22 cellular contexts compared by ENCODE assay signal in the genomic region with DNA sequence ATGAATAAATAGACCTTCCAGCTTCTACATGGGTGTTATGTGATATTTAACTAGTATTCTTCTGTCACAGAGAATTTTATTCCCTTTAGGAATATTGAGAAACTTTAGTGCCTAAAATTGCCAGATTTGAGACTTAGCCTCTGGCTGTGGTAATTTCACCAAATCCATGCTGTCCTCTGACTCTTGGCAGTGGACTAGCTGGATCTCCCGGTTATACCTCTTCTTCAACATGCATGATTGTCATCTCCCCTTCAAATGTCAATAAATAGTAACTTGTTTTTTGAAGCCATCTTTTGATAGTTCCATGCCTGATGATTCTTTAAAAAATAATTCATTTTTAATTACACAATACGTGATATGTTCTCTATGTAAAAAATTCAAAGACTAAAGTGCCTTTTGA. TPM values are rescaled to one million over a fixed set of nuclear protein-coding genes. Genes with fewer than 3 reads are reported as not detected.
DNase-seq lines count a peak whose midpoint lies in the region; ATAC-seq and TF ChIP-seq lines count a peak whose summit lies in the region.
"Had no signal": no experiment of that assay in that cellular context is flagged by ENCODE, and none has a peak within 500 bp of the region (broad histone marks: within the 10 kb centered on the region; RNA-seq: fewer than 3 reads in every experiment).

No MANE protein-coding gene starts in this region.

- H3K27ac ChIP-seq in C4-2B, result peak overlapping the region; percentile 30; the same call in 1 of the 2 replicates
- H3K27ac ChIP-seq in PC-3 (ENCODE audit: low read length), result no peak overlapping the region
- peak overlapping the region; percentile 54; the same call in 1 of the 2 replicates for H3K27ac ChIP-seq in SK-N-MC
- H3K27ac ChIP-seq in trophoblast cell (ENCODE audit: low read depth, low read length), result no peak overlapping the region
- H3K27ac ChIP-seq: A549; BLaER1 treated with 17β-estradiol and CSF1 and Interleukin-3, amounts not matched to agents 10 nM and 100 nM had no signal

- H2AFZ ChIP-seq in PC-3 (ENCODE audit: low read length) (no peak overlapping the region), trophoblast cell (ENCODE audit: insufficient read depth, low read length, poor library complexity) (no peak overlapping the region)
- H2AFZ ChIP-seq: GM23338 had no signal

- POLR2A ChIA-PET in PC-3 (lab: Charles Lee; ENCODE audit: unreplicated experiment), result no interaction called here

- H2BK12ac ChIP-seq in trophoblast cell (ENCODE audit: low read length), result no peak overlapping the region

- no peak overlapping the region for H4K91ac ChIP-seq in trophoblast cell (ENCODE audit: low read depth, low read length)

- no peak overlapping the region for H2BK120ac ChIP-seq in trophoblast cell (ENCODE audit: insufficient read depth, low read length, poor library complexity)

- no peaks in the 10 kb centered on the region for H3K36me3 ChIP-seq in PC-3 (ENCODE audit: low read depth, low read length)
- no peaks in the 10 kb centered on the region for H3K36me3 ChIP-seq in SK-N-MC (ENCODE audit: insufficient read depth, low read length)
- H3K36me3 ChIP-seq in trophoblast cell (ENCODE audit: control insufficient read depth in 1 of 2, insufficient read depth in 2 of 2, low read length in 2 of 2), result no peaks in the 10 kb centered on the region
- no peaks in the 10 kb centered on the region for H3K36me3 ChIP-seq in mucosa of descending colon (ENCODE audit: low read depth)
- H3K36me3 ChIP-seq: BE2C had no signal

- TF ChIP-seq CTCF in C4-2B (conservative IDR thresholded peaks at IDR 0.05) (no peak), PC-3 (conservative IDR thresholded peaks at IDR 0.05; ENCODE audit: low read depth, low read length) (no peak), mucosa of descending colon (IDR thresholded peaks at IDR 0.05) (no peak)

- H3K9ac ChIP-seq in PC-3 (ENCODE audit: low read length), result no peak overlapping the region
- no peak overlapping the region for H3K9ac ChIP-seq in SK-N-MC (ENCODE audit: insufficient read length)
- H3K9ac ChIP-seq in trophoblast cell (ENCODE audit: low read length), result no peak overlapping the region
- H3K9ac ChIP-seq: BLaER1 treated with 17β-estradiol and CSF1 and Interleukin-3, amounts not matched to agents 10 nM and 100 nM had no signal

- intact Hi-C loops in PC-3 (cut with micrococcal nuclease), result no loop called here
- intact Hi-C loops in mucosa of descending colon (cut with DNase I, micrococcal nuclease), result no loop called here

- no peak overlapping the region for H2BK5ac ChIP-seq in trophoblast cell (ENCODE audit: low read depth, low read length, poor library complexity)

- H3K4me2 ChIP-seq in PC-3 (ENCODE audit: low read length) (no peak overlapping the region), trophoblast cell (ENCODE audit: low read length) (no peak overlapping the region)
- H3K4me2 ChIP-seq: A549; BLaER1 treated with 17β-estradiol and CSF1 and Interleukin-3, amounts not matched to agents 10 nM and 100 nM; GM23338 had no signal

- H3K9me3 ChIP-seq in PC-3 (ENCODE audit: low read length) (no peaks in the 10 kb centered on the region), SK-N-MC (ENCODE audit: low read depth, low read length) (no peaks in the 10 kb centered on the region), trophoblast cell (ENCODE audit: insufficient read depth, low read depth, low read length) (no peaks in the 10 kb centered on the region), mucosa of descending colon (no peaks in the 10 kb centered on the region)
- H3K9me3 ChIP-seq: A549; BE2C; BLaER1 treated with 17β-estradiol and CSF1 and Interleukin-3, amounts not matched to agents 10 nM and 100 nM had no signal

- H3K79me1 ChIP-seq in trophoblast cell (ENCODE audit: low read length), result no peaks in the 10 kb centered on the region

- peaks cover 19% of the 10 kb centered on the region for H3K4me1 ChIP-seq in PC-3 (ENCODE audit: insufficient read depth, low read length)
- peaks cover 0 to 2% of the 10 kb centered on the region in 2 experiments for H3K4me1 ChIP-seq in trophoblast cell (ENCODE audit: control insufficient read depth in 1 of 2, insufficient read depth in 2 of 2, low read length in 2 of 2)
- H3K4me1 ChIP-seq in mucosa of descending colon (ENCODE audit: low read depth), result peaks cover 3% of the 10 kb centered on the region
- H3K4me1 ChIP-seq: BE2C had no signal

- DNase-seq in PC-3 (peak; percentile 37), SK-N-MC (ENCODE audit: low read depth, low spot score) (no peak), trophoblast cell (peak; percentile 63 to 93), anterior cingulate cortex (lab: John Stamatoyannopoulos, UW) (no peak), mucosa of descending colon (no peak)
- DNase-seq: 8988T; ACHN; AML-193; BE2C; Calu3; CD4-positive, alpha-beta memory T cell; COR-L47; DMS53; DMS79 treated with DMSO at 0.1 percent for 48 hours; GF-D8; H9 had no signal

- no peak overlapping the region for H2AK5ac ChIP-seq in trophoblast cell (ENCODE audit: low read length)

- H3K14ac ChIP-seq in trophoblast cell (ENCODE audit: low read length), result no peak overlapping the region

- no peaks in the 10 kb centered on the region for H4K20me1 ChIP-seq in PC-3 (ENCODE audit: low read length)
- H4K20me1 ChIP-seq: BLaER1 treated with 17β-estradiol and CSF1 and Interleukin-3, amounts not matched to agents 10 nM and 100 nM had no signal

- H3K23ac ChIP-seq in trophoblast cell (ENCODE audit: low read length), result no peak overlapping the region

- no peak overlapping the region for H3K4ac ChIP-seq in trophoblast cell (ENCODE audit: low read depth, low read length)

- no peak overlapping the region for H3K4me3 ChIP-seq in PC-3 (ENCODE audit: low read length)
- H3K4me3 ChIP-seq in SK-N-MC, result no peak overlapping the region
- no peak overlapping the region for H3K4me3 ChIP-seq in trophoblast cell (ENCODE audit: low read depth, low read length)
- H3K4me3 ChIP-seq in mucosa of descending colon, result no peak overlapping the region
- H3K4me3 ChIP-seq: A549; BLaER1 treated with 17β-estradiol and CSF1 and Interleukin-3, amounts not matched to agents 10 nM and 100 nM; GM23338 had no signal

- H3K79me2 ChIP-seq in PC-3 (ENCODE audit: low read length), result no peaks in the 10 kb centered on the region
- no peaks in the 10 kb centered on the region for H3K79me2 ChIP-seq in trophoblast cell (ENCODE audit: control insufficient read depth, insufficient read depth, low read length, poor library complexity)

- CTCF ChIA-PET in PC-3 (lab: Charles Lee), result no interaction called here

- no TSS peak for BruUV-seq in PC-3 (replicated peaks; lab: Mats Ljungman, UMichigan)

- H3K18ac ChIP-seq in trophoblast cell (ENCODE audit: low read length), result no peak overlapping the region

- no peaks in the 10 kb centered on the region for H3K27me3 ChIP-seq in PC-3 (ENCODE audit: low read length)
- H3K27me3 ChIP-seq in trophoblast cell (ENCODE audit: insufficient read depth, low read length), result no peaks in the 10 kb centered on the region
- H3K27me3 ChIP-seq: BE2C; BLaER1 treated with 17β-estradiol and CSF1 and Interleukin-3, amounts not matched to agents 10 nM and 100 nM had no signal

- H3F3A ChIP-seq in PC-3 (ENCODE audit: low read length, unreplicated experiment), result peaks cover 5% of the 10 kb centered on the region

- WGBS in trophoblast cell (ENCODE audit: extremely low coverage, insufficient coverage, insufficient read length), result no CpG with 5 or more reads among the region's 2 CpGs

- no peak overlapping the region for H4K12ac ChIP-seq in trophoblast cell (ENCODE audit: low read depth, low read length)

- H4K8ac ChIP-seq in trophoblast cell (ENCODE audit: low read depth, low read length), result no peak overlapping the region

- ATAC-seq in PC-3 (no peak), mucosa of descending colon (no peak), HG02642 (IDR thresholded peaks at IDR 0.05; ENCODE audit: poor library complexity, unreplicated experiment) (no peak)
- ATAC-seq: A549, GM23338, HCT116 had no signal

- H3K9me2 ChIP-seq in PC-3 (replicated peaks; ENCODE audit: low read length), result no peaks in the 10 kb centered on the region

RNA-seq across cellular contexts. Expression of a gene that starts 8.4 kb away (rescaled TPM):
- total RNA-seq in PC-3 (2014; rRNA removed) (2.2 and 3.1 TPM in 2 replicates), mucosa of descending colon (1 to 10 TPM; 4.7 to 6.5 (median 6.1) TPM)
- 3.9 and 4.0 TPM in 2 replicates for polyA plus RNA-seq in trophoblast cell (2013)

RNA-seq across cellular contexts. Expression of a gene that starts 39.4 kb away (rescaled TPM):
- total RNA-seq in PC-3 (2014; rRNA removed), result 302 and 361 TPM in 2 replicates
- 39.1 and 39.6 TPM in 2 replicates for polyA plus RNA-seq in trophoblast cell (2013)
- total RNA-seq in mucosa of descending colon, result 10 to 100 TPM; 61.2 to 82.4 (median 78.9) TPM

Comparison
In these comparisons a context has a peak if more than half of its experiments do, and no peak if none do; other contexts are left out.
1. H3K27ac ChIP-seq: peak in C4-2B (single experiment) and SK-N-MC (single experiment); none in PC-3 (single experiment) and trophoblast cell (single experiment).
2. DNase-seq: peak in PC-3 (single experiment) and trophoblast cell (2 of 2); none in SK-N-MC (single experiment), anterior cingulate cortex (0 of 58) and mucosa of descending colon (0 of 3).